ENCODE assay signal across 13 cellular contexts in the genomic region with DNA sequence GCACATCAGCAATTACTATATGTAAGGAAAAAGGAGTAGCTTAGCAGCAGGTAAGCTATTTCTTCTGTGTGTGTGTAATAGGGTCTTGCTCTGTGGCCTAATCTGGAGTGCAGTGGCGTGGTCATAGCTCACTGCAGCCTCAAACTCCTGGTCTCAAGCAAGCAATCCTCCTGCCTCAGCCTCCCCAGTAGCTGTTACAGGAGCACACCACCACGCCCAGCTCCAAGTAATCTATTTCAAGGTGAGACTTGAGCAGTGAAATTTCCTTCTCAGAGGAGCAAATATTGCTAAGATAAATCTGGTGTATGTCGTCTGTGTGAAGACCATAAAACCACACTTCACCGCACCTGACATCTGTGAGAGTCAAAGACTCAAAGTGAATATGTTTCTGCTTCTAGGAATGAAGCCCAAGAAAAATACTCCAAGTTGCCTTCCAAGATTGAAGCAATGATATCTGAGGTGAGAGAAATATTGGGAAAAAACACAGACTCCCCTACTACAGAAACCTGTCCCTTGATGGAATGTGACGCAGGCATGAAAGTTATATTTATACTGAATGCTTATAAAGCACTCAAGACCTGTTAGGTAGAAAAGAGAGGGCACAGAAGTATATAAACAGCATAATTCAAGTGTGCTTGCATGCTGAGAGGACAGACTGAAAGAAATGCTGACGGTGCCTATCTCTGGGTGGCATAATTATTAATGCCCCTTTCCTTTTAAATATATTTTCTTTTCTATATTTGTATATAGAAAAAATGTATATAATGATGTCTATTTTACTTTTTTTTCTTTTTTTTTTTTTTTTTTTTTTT. TPM values are rescaled to one million over a fixed set of nuclear protein-coding genes. Genes with fewer than 3 reads are reported as not detected.
DNase-seq lines count a peak whose midpoint lies in the region; ATAC-seq and TF ChIP-seq lines count a peak whose summit lies in the region.
"Had no signal": no experiment of that assay in that cellular context is flagged by ENCODE, and none has a peak within 500 bp of the region (broad histone marks: within the 10 kb centered on the region; RNA-seq: fewer than 3 reads in every experiment).

No MANE protein-coding gene starts in this region.

- no peaks in the 10 kb centered on the region for H3K27me3 ChIP-seq in breast epithelium
- H3K27me3 ChIP-seq: brain microvascular endothelial cell, right atrium auricular region had no signal

- H3K4me3 ChIP-seq in breast epithelium: no peak overlapping the region
- H3K4me3 ChIP-seq: right atrium auricular region had no signal

- intact Hi-C loops in activated CD4-positive, alpha-beta T cell treated with anti-CD3 and anti-CD28 coated beads for 36 hours (cut with DNase I, micrococcal nuclease): loop anchor here in 1 of 2 experiments (10.0 kb wide), 1 partner anchor 951 kb away; a partner anchor contains a TSS
- intact Hi-C loops in sciatic nerve (cut with DNase I): no loop called here
- intact Hi-C loops in breast epithelium (cut with DNase I; ENCODE audit: low total_unique reads): no loop called here

- no peak overlapping the region for H3K27ac ChIP-seq in breast epithelium
- H3K27ac ChIP-seq: brain microvascular endothelial cell, right atrium auricular region had no signal

- no peak for TF ChIP-seq CTCF in breast epithelium (IDR thresholded peaks at IDR 0.05)

- H3K4me1 Mint-ChIP-seq in activated CD4-positive, alpha-beta T cell treated with anti-CD3 and anti-CD28 coated beads for 36 hours: peaks cover 49% of the 10 kb centered on the region
- peaks cover 35 to 68% (median 65%) of the 10 kb centered on the region in 3 donors for H3K4me1 Mint-ChIP-seq in IgD-negative memory B cell
- peaks cover 37% of the 10 kb centered on the region for H3K4me1 Mint-ChIP-seq in activated naive CD8-positive, alpha-beta T cell treated with anti-CD3 and anti-CD28 coated beads, Interleukin-2, amount 10 ng/mL, durations not matched to agents 7 days and 5 days

- no peak overlapping the region for H3K4me3 Mint-ChIP-seq in activated CD4-positive, alpha-beta T cell treated with anti-CD3 and anti-CD28 coated beads for 36 hours
- peak overlapping the region; percentile 87 to 97 (median 96) for H3K4me3 Mint-ChIP-seq in IgD-negative memory B cell
- peak overlapping the region; percentile 100 for H3K4me3 Mint-ChIP-seq in activated naive CD8-positive, alpha-beta T cell treated with anti-CD3 and anti-CD28 coated beads, Interleukin-2, amount 10 ng/mL, durations not matched to agents 7 days and 5 days

- no peaks in the 10 kb centered on the region for H3K9me3 ChIP-seq in breast epithelium
- H3K9me3 ChIP-seq: right atrium auricular region had no signal

- no peak for DNase-seq in activated CD4-positive, alpha-beta T cell treated with anti-CD3 and anti-CD28 coated beads for 36 hours
- no peak for DNase-seq in activated CD4-positive, alpha-beta T cell treated with anti-CD3 and anti-CD28 coated beads, Interleukin-2, amount 50 U/mL, for 4 hours
- DNase-seq in activated naive CD8-positive, alpha-beta T cell treated with anti-CD3 and anti-CD28 coated beads, Interleukin-2, amount 10 ng/mL, durations not matched to agents 7 days and 5 days: no peak
- DNase-seq in sciatic nerve (ENCODE audit: low spot score): peak; percentile 14
- DNase-seq in NCI-H2171 (lab: John Stamatoyannopoulos, UW): no peak
- DNase-seq in breast epithelium (ENCODE audit: low spot score in 2 of 2): no peak
- DNase-seq: brain microvascular endothelial cell, left cardiac atrium, NCI-H1092 treated with DMSO at 0.1 percent for 48 hours had no signal

- no peaks in the 10 kb centered on the region for H3K9me3 Mint-ChIP-seq in activated CD4-positive, alpha-beta T cell treated with anti-CD3 and anti-CD28 coated beads for 36 hours (ENCODE audit: low read depth)
- H3K9me3 Mint-ChIP-seq in IgD-negative memory B cell: no peaks in the 10 kb centered on the region
- H3K9me3 Mint-ChIP-seq in activated naive CD8-positive, alpha-beta T cell treated with anti-CD3 and anti-CD28 coated beads, Interleukin-2, amount 10 ng/mL, durations not matched to agents 7 days and 5 days: no peaks in the 10 kb centered on the region

- no peaks in the 10 kb centered on the region for H3K4me1 ChIP-seq in breast epithelium

- CTCF ChIA-PET in activated CD4-positive, alpha-beta T cell treated with anti-CD3 and anti-CD28 coated beads for 36 hours (lab: Charles Lee): interaction anchor here (0.7 to 10.6 kb wide), 13 partner anchors 9 to 167 kb away, joined by 3 to 140 read pairs (median 4); no protein-coding TSS in a partner anchor

- ATAC-seq in activated CD4-positive, alpha-beta T cell treated with anti-CD3 and anti-CD28 coated beads for 36 hours: no peak
- no peak for ATAC-seq in activated naive CD8-positive, alpha-beta T cell treated with anti-CD3 and anti-CD28 coated beads, Interleukin-2, amount 10 ng/mL, durations not matched to agents 7 days and 5 days (ENCODE audit: low read depth)
- ATAC-seq in sciatic nerve (no peak), HG02840 (IDR thresholded peaks at IDR 0.05; ENCODE audit: low FRiP score, unreplicated experiment) (no peak)
- ATAC-seq: left cardiac atrium had no signal

- H3K36me3 Mint-ChIP-seq in activated CD4-positive, alpha-beta T cell treated with anti-CD3 and anti-CD28 coated beads for 36 hours (ENCODE audit: low read depth): peaks cover 12% of the 10 kb centered on the region
- peaks cover 9% of the 10 kb centered on the region for H3K36me3 Mint-ChIP-seq in IgD-negative memory B cell
- peaks cover 27% of the 10 kb centered on the region for H3K36me3 Mint-ChIP-seq in activated naive CD8-positive, alpha-beta T cell treated with anti-CD3 and anti-CD28 coated beads, Interleukin-2, amount 10 ng/mL, durations not matched to agents 7 days and 5 days

- TF ChIP-seq POLR2A in breast epithelium (IDR thresholded peaks at IDR 0.05): no peak

- peak overlapping the region; percentile 63 for H3K27ac Mint-ChIP-seq in activated CD4-positive, alpha-beta T cell treated with anti-CD3 and anti-CD28 coated beads for 36 hours
- H3K27ac Mint-ChIP-seq in IgD-negative memory B cell: peak overlapping the region; percentile 96 to 100 (median 100)
- H3K27ac Mint-ChIP-seq in activated naive CD8-positive, alpha-beta T cell treated with anti-CD3 and anti-CD28 coated beads, Interleukin-2, amount 10 ng/mL, durations not matched to agents 7 days and 5 days: peak overlapping the region; percentile 100

- H3K27me3 Mint-ChIP-seq in activated CD4-positive, alpha-beta T cell treated with anti-CD3 and anti-CD28 coated beads for 36 hours: no peaks in the 10 kb centered on the region
- H3K27me3 Mint-ChIP-seq in IgD-negative memory B cell: no peaks in the 10 kb centered on the region
- no peaks in the 10 kb centered on the region for H3K27me3 Mint-ChIP-seq in activated naive CD8-positive, alpha-beta T cell treated with anti-CD3 and anti-CD28 coated beads, Interleukin-2, amount 10 ng/mL, durations not matched to agents 7 days and 5 days

- POLR2A ChIA-PET in activated CD4-positive, alpha-beta T cell treated with anti-CD3 and anti-CD28 coated beads for 36 hours (lab: Charles Lee): interaction anchor here (0.6 to 1.5 kb wide), 4 partner anchors 10 to 94 kb away, joined by 3 to 7 read pairs (median 4); no protein-coding TSS in a partner anchor
- POLR2A ChIA-PET in activated naive CD8-positive, alpha-beta T cell treated with anti-CD3 and anti-CD28 coated beads, Interleukin-2, amount 10 ng/mL, durations not matched to agents 7 days and 5 days (lab: Charles Lee): interaction anchor here (0.6 to 10.8 kb wide), 12 partner anchors 10 to 1888 kb away, joined by 3 to 156 read pairs (median 8); a partner anchor contains a TSS

- no peaks in the 10 kb centered on the region for H3K36me3 ChIP-seq in breast epithelium
- H3K36me3 ChIP-seq: right atrium auricular region had no signal

RNA-seq across cellular contexts. Expression of a gene that starts 2.5 kb away (rescaled TPM):
- 10 to 100 TPM; 31.0 to 36.9 TPM for total RNA-seq in activated CD4-positive, alpha-beta T cell treated with anti-CD3 and anti-CD28 coated beads for 36 hours
- 37.0 TPM for polyA plus RNA-seq in IgD-negative memory B cell
- 100 to 1,000 TPM; 159 to 163 TPM for total RNA-seq in activated naive CD8-positive, alpha-beta T cell treated with anti-CD3 and anti-CD28 coated beads, Interleukin-2, amount 10 ng/mL, durations not matched to agents 7 days and 5 days
- total RNA-seq in sciatic nerve (12.3 TPM), breast epithelium (10 to 100 TPM in 1 of 3 donors, 1 to 10 TPM in 2; 5.2 to 16.6 (median 6.7) TPM)

RNA-seq across cellular contexts. Expression of a gene that starts 38.3 kb away (rescaled TPM):
- under 1 TPM; 0.21 to 0.28 TPM for total RNA-seq in activated CD4-positive, alpha-beta T cell treated with anti-CD3 and anti-CD28 coated beads for 36 hours
- polyA plus RNA-seq in IgD-negative memory B cell: 0.33 TPM
- total RNA-seq in activated naive CD8-positive, alpha-beta T cell treated with anti-CD3 and anti-CD28 coated beads, Interleukin-2, amount 10 ng/mL, durations not matched to agents 7 days and 5 days: under 1 TPM; 0.11 to 0.48 TPM
- 31.1 TPM for total RNA-seq in sciatic nerve
- 10 to 100 TPM; 12.1 to 21.0 (median 12.5) TPM for total RNA-seq in breast epithelium
- total RNA-seq: A172 had no signal

Comparison
In these comparisons a context has a peak if more than half of its experiments do, and no peak if none do; other contexts are left out.
1. RNA of a gene that starts 2.5 kb away (total RNA-seq): 159 to 163 TPM in activated naive CD8-positive, alpha-beta T cell treated with anti-CD3 and anti-CD28 coated beads, Interleukin-2, amount 10 ng/mL, durations not matched to agents 7 days and 5 days; 31.0 to 36.9 TPM in activated CD4-positive, alpha-beta T cell treated with anti-CD3 and anti-CD28 coated beads for 36 hours, 12.3 TPM in sciatic nerve (single experiment) and 5.2 to 16.6 TPM in breast epithelium; every median in the first group is over 4 times any median in the second.
2. RNA of a gene that starts 38.3 kb away (total RNA-seq): 31.1 TPM in sciatic nerve (single experiment) and 12.1 to 21.0 TPM in breast epithelium; 0.11 to 0.48 TPM in activated naive CD8-positive, alpha-beta T cell treated with anti-CD3 and anti-CD28 coated beads, Interleukin-2, amount 10 ng/mL, durations not matched to agents 7 days and 5 days and 0.21 to 0.28 TPM in activated CD4-positive, alpha-beta T cell treated with anti-CD3 and anti-CD28 coated beads for 36 hours; every median in the first group is over 4 times any median in the second.
3. Peak in every context shown above with its lines, with median percentiles within 50 percentile points of each other: H3K27ac Mint-ChIP-seq.